In genomic region chr22:49268924-49269323, GRCh38 we compare ENCODE assay signal across 2 cellular contexts.
TF ChIP-seq lines count a peak whose summit lies in the region.

No MANE protein-coding gene starts in this region.

TF ChIP-seq in GM23338, 12 proteins besides CTCF, POLR2A, EP300 and RAD21 (continued from another document):
- TF ChIP-seq REST (IDR thresholded peaks at IDR 0.05; ENCODE audit: unreplicated experiment): no peak
- TF ChIP-seq ZNF331 (CRISPR knock-in tag; IDR thresholded peaks at IDR 0.05; ENCODE audit: low read depth): no peak
- no peak for TF ChIP-seq ETS1 (IDR thresholded peaks at IDR 0.05)
- TF ChIP-seq JUNB (IDR thresholded peaks at IDR 0.05; ENCODE audit: unreplicated experiment): no peak
- TF ChIP-seq CREB1 (CRISPR knock-in tag; IDR thresholded peaks at IDR 0.05; ENCODE audit: low read depth): no peak
- TF ChIP-seq NANOG (IDR thresholded peaks at IDR 0.05; ENCODE audit: borderline replicate concordance): no peak
- no peak for TF ChIP-seq ZNF462 (CRISPR knock-in tag; IDR thresholded peaks at IDR 0.05)
- no peak for TF ChIP-seq EZH2phosphoT487 (IDR thresholded peaks at IDR 0.05; ENCODE audit: unreplicated experiment)
- no peak for TF ChIP-seq EZH2 (IDR thresholded peaks at IDR 0.05; ENCODE audit: low read depth, unreplicated experiment)

TF ChIP-seq in WTC11, 78 proteins besides CTCF, POLR2A, EP300 and RAD21 (continued from another document):
- TF ChIP-seq ATF6 (CRISPR knock-in tag; IDR thresholded peaks at IDR 0.05) (no peak), NFE2L1 (CRISPR knock-in tag; IDR thresholded peaks at IDR 0.05) (no peak), JUN (CRISPR knock-in tag; IDR thresholded peaks at IDR 0.05) (no peak), ZBTB43 (CRISPR knock-in tag; IDR thresholded peaks at IDR 0.05) (no peak)
